Comparison of ENCODE assay signal across 8 cellular contexts in the genomic region with DNA sequence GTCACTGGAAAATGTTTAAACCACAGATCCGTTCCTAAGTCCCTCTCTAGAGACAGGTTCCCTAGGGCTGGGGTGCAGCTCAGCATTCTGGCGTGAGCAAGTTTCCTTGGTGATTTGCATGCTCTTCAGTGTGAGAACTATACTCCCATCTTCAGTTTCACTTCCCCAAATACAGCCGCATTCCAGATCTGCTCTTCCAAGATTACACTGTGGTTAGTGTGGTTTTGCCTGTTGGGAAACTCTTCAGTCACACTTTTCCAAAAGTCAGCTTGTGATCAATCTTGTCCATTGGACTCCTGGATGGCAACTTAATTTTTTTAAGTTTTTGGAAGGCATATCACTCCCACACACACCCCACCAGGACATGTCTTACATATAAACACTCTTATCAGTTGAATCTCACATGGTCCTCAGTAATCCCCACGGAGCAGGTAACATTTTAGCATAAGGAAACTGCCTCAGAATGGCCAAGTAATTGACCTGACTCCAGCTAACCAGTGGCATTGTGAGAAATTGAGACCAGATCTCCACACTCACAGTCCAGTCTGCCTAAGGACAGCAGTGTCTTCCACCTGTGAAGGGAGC. TPM values are rescaled to one million over a fixed set of nuclear protein-coding genes. Genes with fewer than 3 reads are reported as not detected.
A peak's percentile ranks its signal among the peaks of the same experiment; 100 is the strongest.
DNase-seq lines count a peak whose midpoint lies in the region; ATAC-seq and TF ChIP-seq lines count a peak whose summit lies in the region.

No MANE protein-coding gene starts in this region.

- POLR2A ChIA-PET in OCI-LY7 (lab: Charles Lee) (no interaction called here), SK-N-SH (lab: Yijun Ruan, JAX) (no interaction called here)

- H3K27ac ChIP-seq in OCI-LY7 (ENCODE audit: low read depth, low read length, poor library complexity, severe bottlenecking) (no peak overlapping the region), left lung (peak overlapping the region in 1 of 2 donors; percentile 18), coronary artery (no peak overlapping the region), SK-N-SH (ENCODE audit: low read depth in 2 of 2, low read length in 1 of 2) (no peak overlapping the region)

- H4K20me1 ChIP-seq in OCI-LY7 (ENCODE audit: insufficient read depth, low read length) (no peaks in the 10 kb centered on the region), SK-N-SH (ENCODE audit: insufficient read depth) (no peaks in the 10 kb centered on the region)

- H3K36me3 ChIP-seq in OCI-LY7 (ENCODE audit: insufficient read depth, low read length) (peaks cover 42% of the 10 kb centered on the region), left lung (peaks cover 0 to 36% of the 10 kb centered on the region in 2 donors), SK-N-SH (replicated peaks in 1 of 2; ENCODE audit: control insufficient read depth in 1 of 2, insufficient read depth in 2 of 2, low read length in 1 of 2) (peaks cover 6 to 30% of the 10 kb centered on the region in 2 experiments)

- peak overlapping the region; percentile 69 for H3K4me2 ChIP-seq in OCI-LY7 (ENCODE audit: low read length)
- H3K4me2 ChIP-seq in SK-N-SH = no peak overlapping the region

- H3K9ac ChIP-seq in SK-N-SH = no peak overlapping the region

- TF ChIP-seq EP300 in SK-N-SH (IDR thresholded peaks at IDR 0.05; ENCODE audit: borderline replicate concordance in 1 of 2, low read depth in 1 of 2, low read length in 1 of 2) = no peak

- H3K9me3 ChIP-seq in OCI-LY7 (ENCODE audit: low read length) (no peaks in the 10 kb centered on the region), left lung (no peaks in the 10 kb centered on the region), SK-N-SH (no peaks in the 10 kb centered on the region)

- H3K4me3 ChIP-seq in OCI-LY7 (ENCODE audit: low read depth, low read length, poor library complexity, severe bottlenecking) (peak overlapping the region; percentile 4), left lung (no peak overlapping the region), coronary artery (no peak overlapping the region), SK-N-SH (ENCODE audit: low read depth in 2 of 2, low read length in 1 of 2) (no peak overlapping the region)

- peaks cover 21% of the 10 kb centered on the region for H3K4me1 ChIP-seq in OCI-LY7 (ENCODE audit: insufficient read depth, low read length, poor library complexity, severe bottlenecking)
- H3K4me1 ChIP-seq in left lung = peaks cover 0 to 22% of the 10 kb centered on the region in 2 donors
- no peaks in the 10 kb centered on the region for H3K4me1 ChIP-seq in SK-N-SH (ENCODE audit: control insufficient read depth in 1 of 2, insufficient read depth in 2 of 2, low read depth in 1 of 2, low read length in 1 of 2)

- H3F3A ChIP-seq in SK-N-SH (replicated peaks; ENCODE audit: insufficient read depth) = no peaks in the 10 kb centered on the region

- H3K79me2 ChIP-seq in OCI-LY7 (ENCODE audit: insufficient read depth, low read depth, low read length) (no peaks in the 10 kb centered on the region), SK-N-SH (ENCODE audit: insufficient read depth) (no peaks in the 10 kb centered on the region)

- no TSS peak for BruUV-seq in OCI-LY7 (replicated peaks; lab: Mats Ljungman, UMichigan)

- H2AFZ ChIP-seq in OCI-LY7 (ENCODE audit: low read length) (no peak overlapping the region), SK-N-SH (ENCODE audit: low read depth) (no peak overlapping the region)

- CTCF ChIA-PET in OCI-LY7 (lab: Charles Lee; ENCODE audit: unreplicated experiment) (no interaction called here), SK-N-SH (lab: Yijun Ruan, JAX) (interaction anchor here (0.7 kb wide), 1 partner anchor 24 kb away, joined by 4 read pairs; no protein-coding TSS in a partner anchor)

- no peak for TF ChIP-seq CTCF in OCI-LY7 (conservative IDR thresholded peaks at IDR 0.05; ENCODE audit: low read length)
- no peak for TF ChIP-seq CTCF in left lung (IDR thresholded peaks at IDR 0.05)
- TF ChIP-seq CTCF in coronary artery (IDR thresholded peaks at IDR 0.05) = no peak
- no peak for TF ChIP-seq CTCF in SK-N-SH (IDR thresholded peaks at IDR 0.05)

- DNase-seq in GM04503 (ENCODE audit: low read depth) (peak; percentile 73), HCEC 1CT (peak; percentile 53), OCI-LY7 (ENCODE audit: low spot score) (peak; percentile 71), left lung (no peak), coronary artery (ENCODE audit: low spot score) (no peak), SK-N-SH (no peak)

- H3K27me3 ChIP-seq in left lung = no peaks in the 10 kb centered on the region
- no peaks in the 10 kb centered on the region for H3K27me3 ChIP-seq in SK-N-SH (ENCODE audit: insufficient read depth)

- intact Hi-C loops in OCI-LY7 (cut with micrococcal nuclease; ENCODE audit: unreplicated experiment) = no loop called here
- intact Hi-C loops in left lung (cut with DNase I) = no loop called here

- 85% methylated on average over 4 of the region's 4 CpGs for WGBS in SK-N-SH (ENCODE audit: low lambda C conversion rate)

- no peaks in the 10 kb centered on the region for H3K9me2 ChIP-seq in OCI-LY7 (ENCODE audit: insufficient read depth, low read length)
- no peaks in the 10 kb centered on the region for H3K9me2 ChIP-seq in SK-N-SH

- ATAC-seq in left lung = peak; percentile 79
- no peak for ATAC-seq in GM19467 (IDR thresholded peaks at IDR 0.05; ENCODE audit: unreplicated experiment)
- ATAC-seq in GM18861 (IDR thresholded peaks at IDR 0.05; ENCODE audit: unreplicated experiment) = no peak

- TF ChIP-seq RAD21 in SK-N-SH (IDR thresholded peaks at IDR 0.05; ENCODE audit: low read length) = no peak

TF ChIP-seq in SK-N-SH, 30 proteins besides CTCF, POLR2A, EP300 and RAD21 (continues in another document):
- TF ChIP-seq RXRA (IDR thresholded peaks at IDR 0.05; ENCODE audit: borderline replicate concordance, low read depth) (no peak), FOXJ3 (CRISPR knock-in tag; IDR thresholded peaks at IDR 0.05) (no peak), GABPA (IDR thresholded peaks at IDR 0.05; ENCODE audit: low read depth) (no peak), FOXM1 (IDR thresholded peaks at IDR 0.05; ENCODE audit: low read depth) (no peak), POLR2AphosphoS5 (IDR thresholded peaks at IDR 0.05; ENCODE audit: low read depth, low read length) (no peak), GATA2 (CRISPR knock-in tag; IDR thresholded peaks at IDR 0.05) (no peak), SMC3 (IDR thresholded peaks at IDR 0.05; ENCODE audit: low read depth, low read length) (no peak), TAF1 (IDR thresholded peaks at IDR 0.05; ENCODE audit: borderline replicate concordance, low read depth, low read length) (no peak), RCOR1 (IDR thresholded peaks at IDR 0.05; ENCODE audit: low read length) (no peak), TCF12 (IDR thresholded peaks at IDR 0.05) (no peak), FOSL2 (IDR thresholded peaks at IDR 0.05; ENCODE audit: borderline replicate concordance, low read depth) (no peak), MXI1 (IDR thresholded peaks at IDR 0.05; ENCODE audit: low read depth, low read length) (no peak), NRF1 (IDR thresholded peaks at IDR 0.05; ENCODE audit: low read depth, low read length) (no peak), RFX5 (IDR thresholded peaks at IDR 0.05; ENCODE audit: low read length) (no peak), ELF1 (IDR thresholded peaks at IDR 0.05) (no peak)
- TF ChIP-seq, protein P1, sequence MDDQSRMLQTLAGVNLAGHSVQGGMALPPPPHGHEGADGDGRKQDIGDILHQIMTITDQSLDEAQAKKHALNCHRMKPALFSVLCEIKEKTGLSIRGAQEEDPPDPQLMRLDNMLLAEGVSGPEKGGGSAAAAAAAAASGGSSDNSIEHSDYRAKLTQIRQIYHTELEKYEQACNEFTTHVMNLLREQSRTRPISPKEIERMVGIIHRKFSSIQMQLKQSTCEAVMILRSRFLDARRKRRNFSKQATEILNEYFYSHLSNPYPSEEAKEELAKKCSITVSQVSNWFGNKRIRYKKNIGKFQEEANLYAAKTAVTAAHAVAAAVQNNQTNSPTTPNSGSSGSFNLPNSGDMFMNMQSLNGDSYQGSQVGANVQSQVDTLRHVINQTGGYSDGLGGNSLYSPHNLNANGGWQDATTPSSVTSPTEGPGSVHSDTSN (IDR thresholded peaks at IDR 0.05) = no peak
- TF ChIP-seq, protein P2, sequence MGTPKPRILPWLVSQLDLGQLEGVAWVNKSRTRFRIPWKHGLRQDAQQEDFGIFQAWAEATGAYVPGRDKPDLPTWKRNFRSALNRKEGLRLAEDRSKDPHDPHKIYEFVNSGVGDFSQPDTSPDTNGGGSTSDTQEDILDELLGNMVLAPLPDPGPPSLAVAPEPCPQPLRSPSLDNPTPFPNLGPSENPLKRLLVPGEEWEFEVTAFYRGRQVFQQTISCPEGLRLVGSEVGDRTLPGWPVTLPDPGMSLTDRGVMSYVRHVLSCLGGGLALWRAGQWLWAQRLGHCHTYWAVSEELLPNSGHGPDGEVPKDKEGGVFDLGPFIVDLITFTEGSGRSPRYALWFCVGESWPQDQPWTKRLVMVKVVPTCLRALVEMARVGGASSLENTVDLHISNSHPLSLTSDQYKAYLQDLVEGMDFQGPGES (IDR thresholded peaks at IDR 0.05; ENCODE audit: low read depth, low read length) = no peak
- TF ChIP-seq, protein P3, sequence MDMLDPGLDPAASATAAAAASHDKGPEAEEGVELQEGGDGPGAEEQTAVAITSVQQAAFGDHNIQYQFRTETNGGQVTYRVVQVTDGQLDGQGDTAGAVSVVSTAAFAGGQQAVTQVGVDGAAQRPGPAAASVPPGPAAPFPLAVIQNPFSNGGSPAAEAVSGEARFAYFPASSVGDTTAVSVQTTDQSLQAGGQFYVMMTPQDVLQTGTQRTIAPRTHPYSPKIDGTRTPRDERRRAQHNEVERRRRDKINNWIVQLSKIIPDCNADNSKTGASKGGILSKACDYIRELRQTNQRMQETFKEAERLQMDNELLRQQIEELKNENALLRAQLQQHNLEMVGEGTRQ (IDR thresholded peaks at IDR 0.05; ENCODE audit: borderline replicate concordance, low read depth, low read length) = no peak

RNA-seq across cellular contexts. Expression of a gene that starts 33.5 kb away (rescaled TPM):
- total RNA-seq in OCI-LY7 (2014; rRNA removed; shearing (Covaris generic)) = 13.6 and 15.5 TPM in 2 replicates
- 40.0 and 41.1 TPM in 2 replicates for total RNA-seq in OCI-LY7 (2022)
- total RNA-seq in left lung = 10 to 100 TPM; 42.1 to 53.5 TPM
- 4.4 and 10.9 TPM in 2 replicates for polyA plus RNA-seq in SK-N-SH (2012; rRNA removed)
- 2.7 and 4.3 TPM in 2 replicates for polyA plus RNA-seq in SK-N-SH (2012; cell fraction: cytosol; rRNA removed)
- polyA plus RNA-seq in SK-N-SH (2012; cell fraction: nucleus; rRNA removed) = 29.6 and 47.7 TPM in 2 replicates

Comparison
In these comparisons a context has a peak if more than half of its experiments do, and no peak if none do; other contexts are left out.
1. DNase-seq: peak in GM04503 (single experiment), HCEC 1CT (single experiment) and OCI-LY7 (single experiment); none in left lung (0 of 2), coronary artery (single experiment) and SK-N-SH (single experiment).